ENCODE assay signal across 1 cellular context in genomic region chr20:58593880-58594473, GRCh38.
TF ChIP-seq lines count a peak whose summit lies in the region.

No MANE protein-coding gene starts in this region.

TF ChIP-seq in H1, 55 proteins besides CTCF, POLR2A, EP300 and RAD21 (continued from another document):
- TF ChIP-seq POU5F1 (IDR thresholded peaks at IDR 0.05; ENCODE audit: low read depth, low read length) (no peak), USF2 (IDR thresholded peaks at IDR 0.05; ENCODE audit: low read length) (no peak), EGR1 (IDR thresholded peaks at IDR 0.05; ENCODE audit: borderline replicate concordance, low read depth, low read length) (no peak), NANOG (IDR thresholded peaks at IDR 0.05; ENCODE audit: insufficient read depth, low read depth, low read length, poor library complexity, severe bottlenecking) (no peak)
- TF ChIP-seq, protein P1, sequence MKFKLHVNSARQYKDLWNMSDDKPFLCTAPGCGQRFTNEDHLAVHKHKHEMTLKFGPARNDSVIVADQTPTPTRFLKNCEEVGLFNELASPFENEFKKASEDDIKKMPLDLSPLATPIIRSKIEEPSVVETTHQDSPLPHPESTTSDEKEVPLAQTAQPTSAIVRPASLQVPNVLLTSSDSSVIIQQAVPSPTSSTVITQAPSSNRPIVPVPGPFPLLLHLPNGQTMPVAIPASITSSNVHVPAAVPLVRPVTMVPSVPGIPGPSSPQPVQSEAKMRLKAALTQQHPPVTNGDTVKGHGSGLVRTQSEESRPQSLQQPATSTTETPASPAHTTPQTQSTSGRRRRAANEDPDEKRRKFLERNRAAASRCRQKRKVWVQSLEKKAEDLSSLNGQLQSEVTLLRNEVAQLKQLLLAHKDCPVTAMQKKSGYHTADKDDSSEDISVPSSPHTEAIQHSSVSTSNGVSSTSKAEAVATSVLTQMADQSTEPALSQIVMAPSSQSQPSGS (IDR thresholded peaks at IDR 0.05; ENCODE audit: low read length), result no peak
